Comparison of ENCODE assay signal across 8 cellular contexts in genomic region chr22:38696606-38697005, GRCh38. TPM values are rescaled to one million over a fixed set of nuclear protein-coding genes. Genes with fewer than 3 reads are reported as not detected.
DNase-seq lines count a peak whose midpoint lies in the region; ATAC-seq and TF ChIP-seq lines count a peak whose summit lies in the region.

No MANE protein-coding gene starts in this region.

- no peak for TF ChIP-seq CTCF in hepatocyte (IDR thresholded peaks at IDR 0.05; ENCODE audit: poor library complexity)

- H3K9me3 ChIP-seq in hepatocyte (ENCODE audit: low read depth): no peaks in the 10 kb centered on the region

- no peaks in the 10 kb centered on the region for H3K36me3 ChIP-seq in hepatocyte (replicated peaks; ENCODE audit: insufficient read depth, low read depth)

- peaks cover 42% of the 10 kb centered on the region for H3K4me1 ChIP-seq in hepatocyte (ENCODE audit: insufficient read depth)

- peak overlapping the region; percentile 100 for H3K27ac ChIP-seq in hepatocyte

- no peak overlapping the region for H2AFZ ChIP-seq in hepatocyte

- ATAC-seq in GM18861 (IDR thresholded peaks at IDR 0.05; ENCODE audit: unreplicated experiment): no peak
- no peak for ATAC-seq in HG02571 (IDR thresholded peaks at IDR 0.05; ENCODE audit: unreplicated experiment)

- DNase-seq in AG08396 (ENCODE audit: low spot score) (peak; percentile 66), LoVo (ENCODE audit: low spot score) (peak; percentile 58), hepatocyte (ENCODE audit: low spot score) (peak; percentile 65), NCI-H2081 (lab: John Stamatoyannopoulos, UW) (no peak)
- DNase-seq in activated naive CD4-positive, alpha-beta T cell treated with anti-CD3 and anti-CD28 coated beads, Interleukin-2, amount 50 U/mL, for 16 hours: peak; percentile 50
- peak in 2 of 3 experiments; percentile 21 to 36 for DNase-seq in stimulated activated CD4-positive, alpha-beta T cell treated with anti-CD3 and anti-CD28 coated beads, TNF-alpha, amount 100 ng/mL, for 24 hours (ENCODE audit: low read depth in 3 of 3)

- H3K4me3 ChIP-seq in hepatocyte: no peak overlapping the region

- peak overlapping the region; percentile 88 for H3K4me2 ChIP-seq in hepatocyte

- no peaks in the 10 kb centered on the region for H3K9me2 ChIP-seq in hepatocyte (replicated peaks; ENCODE audit: insufficient read depth)

- no peaks in the 10 kb centered on the region for H3K27me3 ChIP-seq in hepatocyte

- peaks cover 9% of the 10 kb centered on the region for H4K20me1 ChIP-seq in hepatocyte (ENCODE audit: insufficient read depth, poor library complexity, severe bottlenecking)

- peaks cover 83% of the 10 kb centered on the region for H3K79me2 ChIP-seq in hepatocyte

- 86% methylated on average over 1 of the region's 1 CpG for WGBS in hepatocyte (ENCODE audit: low lambda C conversion rate, missing lambda C conversion rate)

RNA-seq across cellular contexts. Expression of gene JOSD1, which starts 4.1 kb away (rescaled TPM):
- 76.0 and 104 TPM in 2 replicates for total RNA-seq in hepatocyte
- polyA plus RNA-seq in hepatocyte: 15.8 and 18.6 TPM in 2 replicates

RNA-seq across cellular contexts. Expression of gene GTPBP1, which starts 9.1 kb away (rescaled TPM):
- total RNA-seq in hepatocyte: 26.0 and 36.8 TPM in 2 replicates
- 28.6 and 30.8 TPM in 2 replicates for polyA plus RNA-seq in hepatocyte

RNA-seq across cellular contexts. Expression of gene TOMM22, which starts 14.8 kb away (rescaled TPM):
- 57.7 and 76.3 TPM in 2 replicates for total RNA-seq in hepatocyte
- polyA plus RNA-seq in hepatocyte: 70.6 and 80.3 TPM in 2 replicates

RNA-seq across cellular contexts. Expression of gene CBY1, which starts 40.2 kb away (rescaled TPM):
- total RNA-seq in hepatocyte: 19.7 and 20.5 TPM in 2 replicates
- polyA plus RNA-seq in hepatocyte: 35.8 and 39.4 TPM in 2 replicates

RNA-seq across cellular contexts. Expression of gene FAM227A, which starts 40.4 kb away (rescaled TPM):
- total RNA-seq in hepatocyte: 1.1 and 2.9 TPM in 2 replicates
- 0.51 and 2.3 TPM in 2 replicates for polyA plus RNA-seq in hepatocyte

Comparison
In these comparisons a context has a peak if more than half of its experiments do, and no peak if none do; other contexts are left out.
1. DNase-seq: peak in AG08396 (single experiment), LoVo (single experiment), activated naive CD4-positive, alpha-beta T cell treated with anti-CD3 and anti-CD28 coated beads, Interleukin-2, amount 50 U/mL, for 16 hours (single experiment), hepatocyte (single experiment) and stimulated activated CD4-positive, alpha-beta T cell treated with anti-CD3 and anti-CD28 coated beads, TNF-alpha, amount 100 ng/mL, for 24 hours (2 of 3); none in NCI-H2081 (0 of 2).